8 cellular contexts compared by ENCODE assay signal in genomic region chr1:150575072-150575489, GRCh38. TPM values are rescaled to one million over a fixed set of nuclear protein-coding genes. Genes with fewer than 3 reads are reported as not detected.
DNase-seq lines count a peak whose midpoint lies in the region; ATAC-seq and TF ChIP-seq lines count a peak whose summit lies in the region.

No MANE protein-coding gene starts in this region.

- no peak overlapping the region for H3K23ac ChIP-seq in H9 (ENCODE audit: insufficient read length, low read depth, low read length)

- no peak overlapping the region for H3T11ph ChIP-seq in H9 (ENCODE audit: low read length)

- H3K14ac ChIP-seq in H9 (ENCODE audit: insufficient read depth, low read length): no peak overlapping the region

- peak overlapping the region in 1 of 3 experiments; percentile 96; a peak in 3 of 7 replicates for H3K27ac Mint-ChIP-seq in H9
- H3K27ac Mint-ChIP-seq in activated T-helper 17 cell treated with anti-CD3 and anti-CD28 coated beads, Interleukin-2, amount 50 U/mL, for 72 hours: peak overlapping the region; percentile 98
- peak overlapping the region; percentile 98 for H3K27ac Mint-ChIP-seq in stimulated activated effector memory CD8-positive, alpha-beta T cell treated with anti-CD3 and anti-CD28 coated beads, Interleukin-12 subunit alpha, Interleukin-12 subunit beta, amount 100 ng/mL, for 72 hours

- H2BK20ac ChIP-seq in H9 (ENCODE audit: low read depth, low read length, poor library complexity, severe bottlenecking): no peak overlapping the region

- no peak overlapping the region for H2AK5ac ChIP-seq in H9 (ENCODE audit: insufficient read length, low read length)

- H3K79me1 ChIP-seq in H9 (ENCODE audit: insufficient read depth, low read depth, low read length, poor library complexity, severe bottlenecking): no peaks in the 10 kb centered on the region

- H3K56ac ChIP-seq in H9 (ENCODE audit: insufficient read length, low read depth, low read length): no peak overlapping the region

- H3K27me3 ChIP-seq in H9 (ENCODE audit: insufficient read depth, low read length) (no peaks in the 10 kb centered on the region), right cardiac atrium (ENCODE audit: control insufficient read depth, insufficient read depth) (no peaks in the 10 kb centered on the region)

- H3K18ac ChIP-seq in H9 (ENCODE audit: insufficient read length, low read depth, low read length): no peak overlapping the region

- H2BK12ac ChIP-seq in H9 (ENCODE audit: insufficient read length, low read depth, low read length): no peak overlapping the region

- intact Hi-C loops in right cardiac atrium (cut with DNase I) (loop anchor here in 2 of 4 donors (5.0 kb wide), 1 partner anchor 47 kb away; no protein-coding TSS in a partner anchor), posterior cingulate gyrus (cut with DNase I) (no loop called here)

- TF ChIP-seq CTCF in H9 (conservative IDR thresholded peaks at IDR 0.05): no peak

- H3K4ac ChIP-seq in H9 (ENCODE audit: low read depth, low read length): no peak overlapping the region

- H2BK5ac ChIP-seq in H9 (ENCODE audit: insufficient read length, low read length): no peak overlapping the region

- H3K36me3 Mint-ChIP-seq in H9 (ENCODE audit: insufficient read depth in 1 of 3, low read depth in 3 of 3): peaks cover 71 to 84% (median 74%) of the 10 kb centered on the region in 3 experiments
- H3K36me3 Mint-ChIP-seq in activated T-helper 17 cell treated with anti-CD3 and anti-CD28 coated beads, Interleukin-2, amount 50 U/mL, for 72 hours (ENCODE audit: low read depth): peaks cover 96% of the 10 kb centered on the region
- peaks cover 100% of the 10 kb centered on the region for H3K36me3 Mint-ChIP-seq in stimulated activated effector memory CD8-positive, alpha-beta T cell treated with anti-CD3 and anti-CD28 coated beads, Interleukin-12 subunit alpha, Interleukin-12 subunit beta, amount 100 ng/mL, for 72 hours

- no peak overlapping the region for H2BK15ac ChIP-seq in H9 (ENCODE audit: low read depth, low read length)

- no peak for DNase-seq in H9
- no peak for DNase-seq in right cardiac atrium
- no peak for DNase-seq in stimulated activated effector memory CD8-positive, alpha-beta T cell treated with anti-CD3 and anti-CD28 coated beads, Interleukin-12 subunit alpha, Interleukin-12 subunit beta, amount 100 ng/mL, for 72 hours (ENCODE audit: low spot score in 2 of 2)
- DNase-seq in NOMO-1 treated with DMSO at 0.1 percent for 48 hours (lab: John Stamatoyannopoulos, UW; ENCODE audit: unreplicated experiment): no peak
- DNase-seq in activated effector memory CD4-positive, alpha-beta T cell treated with anti-CD3 and anti-CD28 coated beads, Interleukin-2, amount 50 U/mL, for 16 hours: no peak
- no peak for DNase-seq in posterior cingulate gyrus

- no peak for ATAC-seq in activated T-helper 17 cell treated with anti-CD3 and anti-CD28 coated beads, Interleukin-2, amount 50 U/mL, for 72 hours (replicated peaks)
- ATAC-seq in right cardiac atrium: no peak
- no peak for ATAC-seq in stimulated activated effector memory CD8-positive, alpha-beta T cell treated with anti-CD3 and anti-CD28 coated beads, Interleukin-12 subunit alpha, Interleukin-12 subunit beta, amount 100 ng/mL, for 72 hours
- no peak for ATAC-seq in HG03025 (IDR thresholded peaks at IDR 0.05; ENCODE audit: low FRiP score, unreplicated experiment)

- H3K9me3 Mint-ChIP-seq in H9: peaks cover 6 to 15% of the 10 kb centered on the region in 2 experiments; a peak in 4 of 5 replicates
- no peaks in the 10 kb centered on the region for H3K9me3 Mint-ChIP-seq in activated T-helper 17 cell treated with anti-CD3 and anti-CD28 coated beads, Interleukin-2, amount 50 U/mL, for 72 hours
- no peaks in the 10 kb centered on the region for H3K9me3 Mint-ChIP-seq in stimulated activated effector memory CD8-positive, alpha-beta T cell treated with anti-CD3 and anti-CD28 coated beads, Interleukin-12 subunit alpha, Interleukin-12 subunit beta, amount 100 ng/mL, for 72 hours

- WGBS in H9 (ENCODE audit: extremely low coverage, insufficient read length, low lambda C conversion rate): no CpG with 5 or more reads among the region's 4 CpGs
- WGBS in right cardiac atrium: 24% methylated on average over 4 of the region's 4 CpGs

- no peak overlapping the region for H2AFZ ChIP-seq in H9 (ENCODE audit: low read length)

- peaks cover 47 to 59% of the 10 kb centered on the region in 2 experiments for H3K4me1 Mint-ChIP-seq in H9
- peaks cover 12% of the 10 kb centered on the region for H3K4me1 Mint-ChIP-seq in activated T-helper 17 cell treated with anti-CD3 and anti-CD28 coated beads, Interleukin-2, amount 50 U/mL, for 72 hours
- H3K4me1 Mint-ChIP-seq in stimulated activated effector memory CD8-positive, alpha-beta T cell treated with anti-CD3 and anti-CD28 coated beads, Interleukin-12 subunit alpha, Interleukin-12 subunit beta, amount 100 ng/mL, for 72 hours: peaks cover 40% of the 10 kb centered on the region

- no peak overlapping the region for H3K27ac ChIP-seq in H9 (ENCODE audit: insufficient read length, low read depth, low read length)
- no peak overlapping the region for H3K27ac ChIP-seq in right cardiac atrium (ENCODE audit: low read length)

- no peaks in the 10 kb centered on the region for H4K20me1 ChIP-seq in H9 (ENCODE audit: control insufficient read depth, insufficient read depth, insufficient read length)

- H3K4me3 ChIP-seq in right cardiac atrium (ENCODE audit: low read length): peak overlapping the region; percentile 99

- H3K23me2 ChIP-seq in H9 (ENCODE audit: insufficient read length, low read depth, low read length, poor library complexity, severe bottlenecking): peaks cover 7% of the 10 kb centered on the region

- H3K4me1 ChIP-seq in H9 (ENCODE audit: insufficient read depth, low read length) (peaks cover 2% of the 10 kb centered on the region), right cardiac atrium (ENCODE audit: control insufficient read depth, insufficient read depth, low read length) (peaks cover 12% of the 10 kb centered on the region)

- H3K4me2 ChIP-seq in H9 (ENCODE audit: insufficient read depth, insufficient read length, low read length): peak overlapping the region; percentile 98

- no peak overlapping the region for H4K91ac ChIP-seq in H9 (ENCODE audit: insufficient read length, low read depth, low read length)

- no peak overlapping the region for H2BK120ac ChIP-seq in H9 (ENCODE audit: low read depth, low read length, poor library complexity, severe bottlenecking)

- H4K8ac ChIP-seq in H9 (replicated peaks; ENCODE audit: insufficient read length, low read depth, low read length): no peak overlapping the region

- peak overlapping the region; percentile 96 to 97 for H3K4me3 Mint-ChIP-seq in H9
- peak overlapping the region; percentile 98 for H3K4me3 Mint-ChIP-seq in activated T-helper 17 cell treated with anti-CD3 and anti-CD28 coated beads, Interleukin-2, amount 50 U/mL, for 72 hours
- peak overlapping the region; percentile 88 for H3K4me3 Mint-ChIP-seq in stimulated activated effector memory CD8-positive, alpha-beta T cell treated with anti-CD3 and anti-CD28 coated beads, Interleukin-12 subunit alpha, Interleukin-12 subunit beta, amount 100 ng/mL, for 72 hours

- H3K79me2 ChIP-seq in H9 (ENCODE audit: insufficient read depth, low read length): peaks cover 35% of the 10 kb centered on the region

- H3K9me3 ChIP-seq in H9 (ENCODE audit: control insufficient read depth, low read depth, low read length): no peaks in the 10 kb centered on the region
- no peaks in the 10 kb centered on the region for H3K9me3 ChIP-seq in right cardiac atrium (ENCODE audit: control insufficient read depth, low read length)

- no peak overlapping the region for H3K9ac ChIP-seq in H9 (ENCODE audit: extremely low read depth, insufficient read length, low read length)

- H3K27me3 Mint-ChIP-seq in H9 (ENCODE audit: low read depth): peaks cover 3% of the 10 kb centered on the region; the same call in 1 of the 2 replicates
- H3K27me3 Mint-ChIP-seq in activated T-helper 17 cell treated with anti-CD3 and anti-CD28 coated beads, Interleukin-2, amount 50 U/mL, for 72 hours: no peaks in the 10 kb centered on the region

- no peak overlapping the region for H4K5ac ChIP-seq in H9 (ENCODE audit: insufficient read length, low read depth, low read length)

RNA-seq across cellular contexts. Expression of gene MCL1, which starts 4.3 kb away (rescaled TPM):
- total RNA-seq in H9 (2021) (247 and 250 TPM in 2 replicates), right cardiac atrium (100 to 1,000 TPM in 1 of 4 donors, 10 to 100 TPM in 3; 65.5 to 130 (median 80.2) TPM)
- 100 to 1,000 TPM; 235 to 351 TPM for total RNA-seq in activated T-helper 17 cell treated with anti-CD3 and anti-CD28 coated beads, Interleukin-2, amount 50 U/mL, for 72 hours
- polyA plus RNA-seq in right cardiac atrium: 78.7 TPM

RNA-seq across cellular contexts. Expression of gene ADAMTSL4, which starts 25.9 kb away (rescaled TPM):
- total RNA-seq in H9 (2021) (4.6 and 6.1 TPM in 2 replicates), right cardiac atrium (10 to 100 TPM; 22.6 to 57.0 (median 37.2) TPM)
- under 1 TPM; 0.29 to 0.37 TPM for total RNA-seq in activated T-helper 17 cell treated with anti-CD3 and anti-CD28 coated beads, Interleukin-2, amount 50 U/mL, for 72 hours
- 26.3 TPM for polyA plus RNA-seq in right cardiac atrium

RNA-seq across cellular contexts. Expression of gene ENSA, which starts 54.3 kb away (rescaled TPM):
- total RNA-seq in H9 (2021) (212 and 218 TPM in 2 replicates), right cardiac atrium (100 to 1,000 TPM; 111 to 122 (median 118) TPM)
- total RNA-seq in activated T-helper 17 cell treated with anti-CD3 and anti-CD28 coated beads, Interleukin-2, amount 50 U/mL, for 72 hours: 100 to 1,000 TPM; 136 to 199 TPM
- polyA plus RNA-seq in right cardiac atrium: 81.6 TPM

RNA-seq across cellular contexts. Expression of gene FALEC, which starts 59.5 kb away (rescaled TPM):
- total RNA-seq in H9 (2021) (not detected in 2 replicates), right cardiac atrium (under 1 TPM in 2 of 4 donors, not detected in 2; 0.60 to 0.70 TPM)
- total RNA-seq in activated T-helper 17 cell treated with anti-CD3 and anti-CD28 coated beads, Interleukin-2, amount 50 U/mL, for 72 hours: 1 to 10 TPM in 1 of 2 donors, not detected in 1; 1.2 TPM
- not detected for polyA plus RNA-seq in right cardiac atrium
